Comparison of ENCODE assay signal across 14 cellular contexts in genomic region chr7:28953628-28954027, GRCh38. TPM values are rescaled to one million over a fixed set of nuclear protein-coding genes. Genes with fewer than 3 reads are reported as not detected.
DNase-seq lines count a peak whose midpoint lies in the region; ATAC-seq and TF ChIP-seq lines count a peak whose summit lies in the region.
"Had no signal": no experiment of that assay in that cellular context is flagged by ENCODE, and none has a peak within 500 bp of the region (broad histone marks: within the 10 kb centered on the region; RNA-seq: fewer than 3 reads in every experiment).

No MANE protein-coding gene starts in this region.

- H3K4me3 ChIP-seq in BLaER1 treated with 17β-estradiol and CSF1 and Interleukin-3, amounts not matched to agents 10 nM and 100 nM = peak overlapping the region in 2 of 10 experiments; percentile 13 to 27; a peak in 2 of 20 replicates
- H3K4me3 ChIP-seq in MG63 (no peak overlapping the region), choroid plexus epithelial cell (ENCODE audit: low read depth, low read length) (no peak overlapping the region), neuronal stem cell (ENCODE audit: low read length in 2 of 2) (no peak overlapping the region), testis (no peak overlapping the region), psoas muscle (no peak overlapping the region)
- no peak overlapping the region for H3K4me3 ChIP-seq in effector memory CD4-positive, alpha-beta T cell (ENCODE audit: insufficient read depth, low read depth, low read length, poor library complexity, severe bottlenecking)
- H3K4me3 ChIP-seq: gastroesophageal sphincter, neural progenitor cell had no signal

- H3K36me3 ChIP-seq in BLaER1 treated with 17β-estradiol and CSF1 and Interleukin-3, amounts not matched to agents 10 nM and 100 nM = peaks cover 0 to 3% (median 0%) of the 10 kb centered on the region in 11 experiments; a peak in 1 of 22 replicates
- no peaks in the 10 kb centered on the region for H3K36me3 ChIP-seq in MG63
- no peaks in the 10 kb centered on the region for H3K36me3 ChIP-seq in neuronal stem cell (replicated peaks in 1 of 2; ENCODE audit: control insufficient read depth in 2 of 2, insufficient read depth in 2 of 2, low read length in 2 of 2)
- no peaks in the 10 kb centered on the region for H3K36me3 ChIP-seq in effector memory CD4-positive, alpha-beta T cell (ENCODE audit: control insufficient read depth, insufficient read depth, low read length)
- H3K36me3 ChIP-seq in testis (ENCODE audit: low read depth, missing control alignments) = no peaks in the 10 kb centered on the region
- no peaks in the 10 kb centered on the region for H3K36me3 ChIP-seq in psoas muscle (ENCODE audit: insufficient read depth in 1 of 2, low read depth in 1 of 2)
- H3K36me3 ChIP-seq: gastroesophageal sphincter, neural progenitor cell had no signal

- H4K91ac ChIP-seq in neuronal stem cell (ENCODE audit: low read depth, low read length, poor library complexity) = no peak overlapping the region

- peaks cover 32 to 81% (median 63%) of the 10 kb centered on the region in 10 experiments for H3K4me1 ChIP-seq in BLaER1 treated with 17β-estradiol and CSF1 and Interleukin-3, amounts not matched to agents 10 nM and 100 nM
- H3K4me1 ChIP-seq in neuronal stem cell (ENCODE audit: control insufficient read depth in 2 of 2, insufficient read depth in 1 of 2, low read depth in 1 of 2, low read length in 2 of 2) (peaks cover 0 to 8% of the 10 kb centered on the region in 2 donors), testis (peaks cover 7% of the 10 kb centered on the region), psoas muscle (peaks cover 16% of the 10 kb centered on the region)
- peaks cover 12% of the 10 kb centered on the region for H3K4me1 ChIP-seq in effector memory CD4-positive, alpha-beta T cell (ENCODE audit: control insufficient read depth, insufficient read depth, low read length, poor library complexity, severe bottlenecking)
- H3K4me1 ChIP-seq: neural progenitor cell had no signal

- peaks cover 0 to 15% (median 0%) of the 10 kb centered on the region in 11 experiments; a peak in 2 of 22 replicates for H4K20me1 ChIP-seq in BLaER1 treated with 17β-estradiol and CSF1 and Interleukin-3, amounts not matched to agents 10 nM and 100 nM

- no CpG with 5 or more reads among the region's 4 CpGs for WGBS in neuronal stem cell (ENCODE audit: extremely low coverage in 2 of 2, insufficient read length in 2 of 2, insufficient replicate concordance in 1 of 2), 2 donors
- 59 to 63% methylated on average over 4 of the region's 4 CpGs for WGBS in testis, 2 donors
- 6 to 15% (median 9%) methylated on average over 4 of the region's 4 CpGs for WGBS in psoas muscle, 3 donors

- peak overlapping the region; percentile 25 for H2AFZ ChIP-seq in neuronal stem cell (ENCODE audit: low read length)
- H2AFZ ChIP-seq: neural progenitor cell had no signal

- H3K9ac ChIP-seq in BLaER1 treated with 17β-estradiol and CSF1 and Interleukin-3, amounts not matched to agents 10 nM and 100 nM = peak overlapping the region in 4 of 11 experiments; percentile 18 to 62 (median 40); a peak in 8 of 22 replicates
- no peak overlapping the region for H3K9ac ChIP-seq in neuronal stem cell (ENCODE audit: low read depth, low read length, poor library complexity)
- H3K9ac ChIP-seq: neural progenitor cell had no signal

- H2BK15ac ChIP-seq in neuronal stem cell (ENCODE audit: low read length) = no peak overlapping the region

- H2BK12ac ChIP-seq in neuronal stem cell (ENCODE audit: low read length) = no peak overlapping the region

- DNase-seq in MG63 (peak; percentile 64), choroid plexus epithelial cell (ENCODE audit: low read depth) (peak; percentile 45), neuronal stem cell (ENCODE audit: low spot score) (no peak), testis (no peak), psoas muscle (no peak)
- no peak for DNase-seq in effector memory CD4-positive, alpha-beta T cell
- DNase-seq: activated CD4-positive, alpha-beta T cell treated with anti-CD3 and anti-CD28 coated beads, Interleukin-2, amount 50 U/mL, for 48 hours; activated gamma-delta T cell; kidney glomerular epithelial cell had no signal

- peak overlapping the region in 5 of 11 experiments; percentile 29 to 74 (median 60); a peak in 9 of 22 replicates for H3K27ac ChIP-seq in BLaER1 treated with 17β-estradiol and CSF1 and Interleukin-3, amounts not matched to agents 10 nM and 100 nM
- H3K27ac ChIP-seq in neuronal stem cell (replicated peaks; ENCODE audit: low read length) (no peak overlapping the region), testis (no peak overlapping the region), psoas muscle (no peak overlapping the region)
- no peak overlapping the region for H3K27ac ChIP-seq in effector memory CD4-positive, alpha-beta T cell (ENCODE audit: insufficient read depth, low read length, poor library complexity, severe bottlenecking)
- H3K27ac ChIP-seq: neural progenitor cell had no signal

- TF ChIP-seq CTCF in choroid plexus epithelial cell (conservative IDR thresholded peaks at IDR 0.05; ENCODE audit: low read depth, low read length) = no peak
- TF ChIP-seq CTCF in testis (IDR thresholded peaks at IDR 0.05) = no peak
- no peak for TF ChIP-seq CTCF in psoas muscle (IDR thresholded peaks at IDR 0.05)

- H2BK5ac ChIP-seq in neuronal stem cell (ENCODE audit: low read length) = no peak overlapping the region

- ATAC-seq in psoas muscle = no peak
- no peak for ATAC-seq in GM19463 (IDR thresholded peaks at IDR 0.05; ENCODE audit: unreplicated experiment)
- ATAC-seq: gastroesophageal sphincter had no signal

- intact Hi-C loops in testis (cut with DNase I; ENCODE audit: low total_unique reads) = no loop called here
- intact Hi-C loops in psoas muscle (cut with DNase I) = loop anchor here in 1 of 2 donors (10.0 kb wide), 1 partner anchor 151 kb away; no protein-coding TSS in a partner anchor

- H4K8ac ChIP-seq in neuronal stem cell (ENCODE audit: low read depth, low read length) = no peak overlapping the region

- TF ChIP-seq POLR2A in testis (IDR thresholded peaks at IDR 0.05) = no peak

- H3K4me2 ChIP-seq in BLaER1 treated with 17β-estradiol and CSF1 and Interleukin-3, amounts not matched to agents 10 nM and 100 nM = peak overlapping the region; percentile 20 to 94 (median 80); a peak in 20 of 22 replicates
- no peak overlapping the region for H3K4me2 ChIP-seq in neuronal stem cell (ENCODE audit: insufficient read depth, low read length, poor library complexity, severe bottlenecking)
- H3K4me2 ChIP-seq: neural progenitor cell had no signal

- no peak overlapping the region for H3K4ac ChIP-seq in neuronal stem cell (ENCODE audit: low read length)

- peaks cover 55 to 65% (median 60%) of the 10 kb centered on the region in 11 experiments for H3K9me3 ChIP-seq in BLaER1 treated with 17β-estradiol and CSF1 and Interleukin-3, amounts not matched to agents 10 nM and 100 nM (replicated peaks in 1 of 11)
- H3K9me3 ChIP-seq in MG63 = no peaks in the 10 kb centered on the region
- peaks cover 0 to 30% of the 10 kb centered on the region in 2 donors for H3K9me3 ChIP-seq in neuronal stem cell (replicated peaks in 1 of 2; ENCODE audit: control insufficient read depth in 2 of 2, insufficient read depth in 1 of 2, low read depth in 1 of 2, low read length in 2 of 2)
- no peaks in the 10 kb centered on the region for H3K9me3 ChIP-seq in effector memory CD4-positive, alpha-beta T cell (ENCODE audit: control insufficient read depth, low read length)
- H3K9me3 ChIP-seq in testis = no peaks in the 10 kb centered on the region
- H3K9me3 ChIP-seq in psoas muscle = no peaks in the 10 kb centered on the region
- H3K9me3 ChIP-seq: gastroesophageal sphincter had no signal

- H3K23ac ChIP-seq in neuronal stem cell (ENCODE audit: low read depth, low read length, poor library complexity) = no peak overlapping the region

- peaks cover 26 to 62% (median 36%) of the 10 kb centered on the region in 11 experiments for H3K27me3 ChIP-seq in BLaER1 treated with 17β-estradiol and CSF1 and Interleukin-3, amounts not matched to agents 10 nM and 100 nM
- H3K27me3 ChIP-seq in MG63 (peaks cover 16% of the 10 kb centered on the region), neuronal stem cell (ENCODE audit: control insufficient read depth in 3 of 3, insufficient read depth in 3 of 3, low read depth in 1 of 3, low read length in 3 of 3) (peaks cover 6 to 28% (median 15%) of the 10 kb centered on the region in 3 experiments), testis (no peaks in the 10 kb centered on the region), psoas muscle (ENCODE audit: insufficient read depth in 3 of 3, low read length in 2 of 3) (peaks cover 0 to 21% (median 5%) of the 10 kb centered on the region in 3 donors)
- H3K27me3 ChIP-seq in effector memory CD4-positive, alpha-beta T cell (replicated peaks; ENCODE audit: control insufficient read depth, insufficient read depth, low read length, poor library complexity, severe bottlenecking) = peaks cover 14% of the 10 kb centered on the region

- H3K14ac ChIP-seq in neuronal stem cell (ENCODE audit: low read length) = no peak overlapping the region

- H2AK5ac ChIP-seq in neuronal stem cell (ENCODE audit: low read depth, low read length) = no peak overlapping the region

- no peak overlapping the region for H3K18ac ChIP-seq in neuronal stem cell (ENCODE audit: low read length)

- H3K79me1 ChIP-seq in neuronal stem cell (ENCODE audit: low read depth, low read length) = peaks cover 5% of the 10 kb centered on the region

- H2BK120ac ChIP-seq in neuronal stem cell (ENCODE audit: low read depth, low read length) = no peak overlapping the region

RNA-seq across cellular contexts. Expression of gene TRIL, which starts 4.5 kb away (rescaled TPM):
- total RNA-seq in MG63 (2014; rRNA removed; shearing (Covaris generic); ENCODE audit: low replicate concordance) = 0.03 TPM in 1 of 2 replicates, not detected in the other
- polyA plus RNA-seq in neuronal stem cell (2013, experiment 1 of 2) = 5.0 TPM
- 5.2 TPM for polyA plus RNA-seq in neuronal stem cell (2013, experiment 2 of 2)
- total RNA-seq in testis (1 to 10 TPM in 1 of 2 donors, under 1 TPM in 1; 0.99 to 1.3 TPM), psoas muscle (1 to 10 TPM in 2 of 4 donors, under 1 TPM in 2; 0.54 to 3.2 (median 1.2) TPM)
- polyA plus RNA-seq in testis (ENCODE audit: insufficient read depth, low read depth, low replicate concordance) (2.0 TPM), psoas muscle (under 1 TPM; 0.38 to 0.62 (median 0.48) TPM)
- polyA plus RNA-seq: CD14-positive monocyte had no signal

Comparison
In these comparisons a context has a peak if more than half of its experiments do, and no peak if none do; other contexts are left out.
1. DNase-seq: peak in MG63 (single experiment) and choroid plexus epithelial cell (single experiment); none in neuronal stem cell (single experiment), effector memory CD4-positive, alpha-beta T cell (0 of 3), testis (single experiment) and psoas muscle (0 of 2).